1 cellular context compared by ENCODE assay signal in genomic region chr14:50311974-50312733, GRCh38.
TF ChIP-seq lines count a peak whose summit lies in the region.

Gene DMAC2L (plus strand): TSS chr14:50312324. CDS start chr14:50321488, 9,164 bp downstream.
Gene L2HGDH (minus strand): TSS chr14:50312229. CDS start chr14:50312150, 79 bp downstream.

TF ChIP-seq in HepG2, 621 proteins besides CTCF, POLR2A, EP300 and RAD21 (continued from another document and continues in another):
- TF ChIP-seq CSRNP1 (CRISPR knock-in tag; IDR thresholded peaks at IDR 0.05) = peak; percentile 88
- TF ChIP-seq NFKB2 (CRISPR knock-in tag; IDR thresholded peaks at IDR 0.05; ENCODE audit: borderline replicate concordance) = peak; percentile 92; the same call in 1 of the 2 replicates
- TF ChIP-seq TP53 (CRISPR knock-in tag; conservative IDR thresholded peaks at IDR 0.05) = no peak
- TF ChIP-seq NR1H2 (CRISPR knock-in tag; IDR thresholded peaks at IDR 0.05; ENCODE audit: borderline replicate concordance, low read depth) = no peak
- TF ChIP-seq ZNF660 (CRISPR knock-in tag; IDR thresholded peaks at IDR 0.05; ENCODE audit: borderline replicate concordance, low read depth) = no peak
- no peak for TF ChIP-seq SCMH1 (CRISPR knock-in tag; IDR thresholded peaks at IDR 0.05; ENCODE audit: borderline replicate concordance)
- TF ChIP-seq ZNF761 (CRISPR knock-in tag; conservative IDR thresholded peaks at IDR 0.05) = peak; percentile 94
- TF ChIP-seq MYPOP (CRISPR knock-in tag; IDR thresholded peaks at IDR 0.05) = peak; percentile 85
- no peak for TF ChIP-seq ZNF562 (CRISPR knock-in tag; IDR thresholded peaks at IDR 0.05; ENCODE audit: borderline replicate concordance)
- TF ChIP-seq CBFB (CRISPR knock-in tag; IDR thresholded peaks at IDR 0.05) = peak; percentile 69
- peak; percentile 96 for TF ChIP-seq ZNF547 (CRISPR knock-in tag; IDR thresholded peaks at IDR 0.05)
- peak; percentile 70 for TF ChIP-seq ASH2L (IDR thresholded peaks at IDR 0.05; ENCODE audit: insufficient read length, low read depth, low read length)
- no peak for TF ChIP-seq TERF1 (CRISPR knock-in tag; IDR thresholded peaks at IDR 0.05)
- no peak for TF ChIP-seq SP1 (IDR thresholded peaks at IDR 0.05)
- peak; percentile 86 for TF ChIP-seq SP1 (CRISPR knock-in tag; IDR thresholded peaks at IDR 0.05)
- TF ChIP-seq ZNF83 (CRISPR knock-in tag; IDR thresholded peaks at IDR 0.05; ENCODE audit: borderline replicate concordance) = no peak
- TF ChIP-seq HDAC6 (IDR thresholded peaks at IDR 0.05; ENCODE audit: low read depth, low read length) = no peak
- TF ChIP-seq CHCHD3 (CRISPR knock-in tag; IDR thresholded peaks at IDR 0.05) = no peak
- peak; percentile 80 for TF ChIP-seq GMEB2 (CRISPR knock-in tag; IDR thresholded peaks at IDR 0.05; ENCODE audit: low read depth)
- TF ChIP-seq HDAC2 (CRISPR knock-in tag; IDR thresholded peaks at IDR 0.05) = peak; percentile 32; the same call in 1 of the 2 replicates
- TF ChIP-seq HOXA3 (CRISPR knock-in tag; IDR thresholded peaks at IDR 0.05) = peak; percentile 65; the same call in 1 of the 2 replicates
- no peak; the same call in 1 of the 2 replicates for TF ChIP-seq ZNF451 (CRISPR knock-in tag; IDR thresholded peaks at IDR 0.05)
- peak; percentile 26; the same call in 1 of the 2 replicates for TF ChIP-seq SP140L (CRISPR knock-in tag; IDR thresholded peaks at IDR 0.05; ENCODE audit: borderline replicate concordance)
- peak; percentile 81; the same call in 1 of the 2 replicates for TF ChIP-seq CERS6 (CRISPR knock-in tag; IDR thresholded peaks at IDR 0.05)
- no peak for TF ChIP-seq DDIT3 (CRISPR knock-in tag; IDR thresholded peaks at IDR 0.05)
- peak; percentile 90; the same call in 1 of the 2 replicates for TF ChIP-seq ZNF430 (CRISPR knock-in tag; IDR thresholded peaks at IDR 0.05)
- TF ChIP-seq ZBTB49 (CRISPR knock-in tag; IDR thresholded peaks at IDR 0.05; ENCODE audit: borderline replicate concordance) = no peak
- TF ChIP-seq ATF3 (CRISPR knock-in tag; IDR thresholded peaks at IDR 0.05) = peak; percentile 7
- no peak for TF ChIP-seq ZNF773 (CRISPR knock-in tag; IDR thresholded peaks at IDR 0.05; ENCODE audit: borderline replicate concordance)
- peak; percentile 61; the same call in 1 of the 2 replicates for TF ChIP-seq ZNF609 (CRISPR knock-in tag; IDR thresholded peaks at IDR 0.05; ENCODE audit: borderline replicate concordance)
- peak; percentile 76; the same call in 1 of the 2 replicates for TF ChIP-seq ZNF709 (CRISPR knock-in tag; IDR thresholded peaks at IDR 0.05)
- peak; percentile 78 for TF ChIP-seq PITX1 (CRISPR knock-in tag; IDR thresholded peaks at IDR 0.05)
- TF ChIP-seq SNAPC5 (CRISPR knock-in tag; IDR thresholded peaks at IDR 0.05; ENCODE audit: borderline replicate concordance) = 0 out of 2 replicates have a peak, but pooled peaks have one; percentile 27
- peak; percentile 81; the same call in 1 of the 2 replicates for TF ChIP-seq ZIK1 (CRISPR knock-in tag; IDR thresholded peaks at IDR 0.05; ENCODE audit: borderline replicate concordance, low read depth)
- peak; percentile 73; the same call in 1 of the 2 replicates for TF ChIP-seq ZNF710 (CRISPR knock-in tag; IDR thresholded peaks at IDR 0.05; ENCODE audit: borderline replicate concordance)
- TF ChIP-seq PATZ1 (CRISPR knock-in tag; IDR thresholded peaks at IDR 0.05) = peak; percentile 67; the same call in 1 of the 2 replicates
- no peak for TF ChIP-seq TBP (CRISPR knock-in tag; IDR thresholded peaks at IDR 0.05)
- TF ChIP-seq ZNF672 (CRISPR knock-in tag; IDR thresholded peaks at IDR 0.05) = no peak
- peak; percentile 83 for TF ChIP-seq ZNF446 (CRISPR knock-in tag; IDR thresholded peaks at IDR 0.05)
